1 cellular context compared by ENCODE assay signal in the genomic region with DNA sequence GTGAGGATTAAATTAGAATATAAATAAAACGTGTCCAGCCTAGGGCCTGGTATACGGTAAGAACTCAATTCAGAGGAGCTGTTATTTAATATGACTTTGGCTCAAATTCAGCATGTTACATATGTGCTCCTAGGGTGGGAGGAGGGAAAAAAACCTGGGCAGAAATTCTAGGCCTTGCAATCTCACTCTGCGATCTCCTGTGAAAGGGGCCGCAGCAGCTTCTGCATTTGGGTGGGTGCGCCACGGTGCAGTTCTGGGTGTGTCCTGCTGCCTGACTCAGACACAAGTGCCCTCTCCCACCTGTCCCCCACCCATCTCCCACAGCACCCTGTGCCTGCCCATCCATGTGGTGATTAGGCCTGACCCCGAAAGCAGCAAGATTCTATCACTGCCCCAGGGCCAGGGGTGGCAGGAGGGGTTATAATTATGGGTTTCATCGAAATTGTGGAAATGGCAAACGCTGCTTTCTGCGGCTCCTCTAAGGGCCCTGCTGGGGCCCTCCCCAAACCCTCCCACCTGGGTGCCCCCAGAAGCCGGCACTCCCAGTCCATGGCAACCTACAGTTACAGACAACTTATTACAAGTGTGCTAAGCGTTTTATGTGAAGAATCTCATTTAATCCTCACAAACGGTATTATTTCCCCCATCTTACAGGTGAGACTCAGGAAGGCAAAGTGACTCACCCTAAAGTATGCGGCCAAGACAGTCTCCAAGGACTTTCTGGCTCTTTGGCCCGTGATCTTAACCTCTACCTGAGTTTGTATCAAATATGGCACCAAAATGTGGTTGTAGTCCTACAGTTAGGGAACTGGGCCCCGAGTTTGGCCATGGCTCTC.
TF ChIP-seq lines count a peak whose summit lies in the region.

No MANE protein-coding gene starts in this region.

TF ChIP-seq in A549, 52 proteins besides CTCF, POLR2A, EP300 and RAD21 (continued from another document):
- TF ChIP-seq, protein P1, sequence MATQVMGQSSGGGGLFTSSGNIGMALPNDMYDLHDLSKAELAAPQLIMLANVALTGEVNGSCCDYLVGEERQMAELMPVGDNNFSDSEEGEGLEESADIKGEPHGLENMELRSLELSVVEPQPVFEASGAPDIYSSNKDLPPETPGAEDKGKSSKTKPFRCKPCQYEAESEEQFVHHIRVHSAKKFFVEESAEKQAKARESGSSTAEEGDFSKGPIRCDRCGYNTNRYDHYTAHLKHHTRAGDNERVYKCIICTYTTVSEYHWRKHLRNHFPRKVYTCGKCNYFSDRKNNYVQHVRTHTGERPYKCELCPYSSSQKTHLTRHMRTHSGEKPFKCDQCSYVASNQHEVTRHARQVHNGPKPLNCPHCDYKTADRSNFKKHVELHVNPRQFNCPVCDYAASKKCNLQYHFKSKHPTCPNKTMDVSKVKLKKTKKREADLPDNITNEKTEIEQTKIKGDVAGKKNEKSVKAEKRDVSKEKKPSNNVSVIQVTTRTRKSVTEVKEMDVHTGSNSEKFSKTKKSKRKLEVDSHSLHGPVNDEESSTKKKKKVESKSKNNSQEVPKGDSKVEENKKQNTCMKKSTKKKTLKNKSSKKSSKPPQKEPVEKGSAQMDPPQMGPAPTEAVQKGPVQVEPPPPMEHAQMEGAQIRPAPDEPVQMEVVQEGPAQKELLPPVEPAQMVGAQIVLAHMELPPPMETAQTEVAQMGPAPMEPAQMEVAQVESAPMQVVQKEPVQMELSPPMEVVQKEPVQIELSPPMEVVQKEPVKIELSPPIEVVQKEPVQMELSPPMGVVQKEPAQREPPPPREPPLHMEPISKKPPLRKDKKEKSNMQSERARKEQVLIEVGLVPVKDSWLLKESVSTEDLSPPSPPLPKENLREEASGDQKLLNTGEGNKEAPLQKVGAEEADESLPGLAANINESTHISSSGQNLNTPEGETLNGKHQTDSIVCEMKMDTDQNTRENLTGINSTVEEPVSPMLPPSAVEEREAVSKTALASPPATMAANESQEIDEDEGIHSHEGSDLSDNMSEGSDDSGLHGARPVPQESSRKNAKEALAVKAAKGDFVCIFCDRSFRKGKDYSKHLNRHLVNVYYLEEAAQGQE (IDR thresholded peaks at IDR 0.05), result no peak
- TF ChIP-seq, protein P2, sequence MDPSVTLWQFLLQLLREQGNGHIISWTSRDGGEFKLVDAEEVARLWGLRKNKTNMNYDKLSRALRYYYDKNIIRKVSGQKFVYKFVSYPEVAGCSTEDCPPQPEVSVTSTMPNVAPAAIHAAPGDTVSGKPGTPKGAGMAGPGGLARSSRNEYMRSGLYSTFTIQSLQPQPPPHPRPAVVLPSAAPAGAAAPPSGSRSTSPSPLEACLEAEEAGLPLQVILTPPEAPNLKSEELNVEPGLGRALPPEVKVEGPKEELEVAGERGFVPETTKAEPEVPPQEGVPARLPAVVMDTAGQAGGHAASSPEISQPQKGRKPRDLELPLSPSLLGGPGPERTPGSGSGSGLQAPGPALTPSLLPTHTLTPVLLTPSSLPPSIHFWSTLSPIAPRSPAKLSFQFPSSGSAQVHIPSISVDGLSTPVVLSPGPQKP (IDR thresholded peaks at IDR 0.05; ENCODE audit: low read depth, low read length), result no peak
